Comparison of ENCODE assay signal across 8 cellular contexts in genomic region chr19:58558066-58558622, GRCh38. TPM values are rescaled to one million over a fixed set of nuclear protein-coding genes. Genes with fewer than 3 reads are reported as not detected.
DNase-seq lines count a peak whose midpoint lies in the region; ATAC-seq and TF ChIP-seq lines count a peak whose summit lies in the region.

Gene UBE2M, minus strand, starts transcription at chr19:58558611. Its CDS starts 230 bp downstream, at chr19:58558381.

- intact Hi-C loops in activated naive CD4-positive, alpha-beta T cell treated with anti-CD3 and anti-CD28 coated beads for 36 hours (cut with micrococcal nuclease) = loop anchor here (1.0 kb wide), 1 partner anchor 44 kb away; no protein-coding TSS in a partner anchor
- intact Hi-C loops in Right ventricle myocardium superior (cut with DNase I) = no loop called here

- H3K4me3 Mint-ChIP-seq in IgD-negative memory B cell = peak within 1 kb of the TSS; percentile 96 to 99 (median 98)
- peak within 1 kb of the TSS; percentile 90 for H3K4me3 Mint-ChIP-seq in activated naive CD4-positive, alpha-beta T cell treated with anti-CD3 and anti-CD28 coated beads for 36 hours

- in situ Hi-C loops in GM13976 (cut with MboI; ENCODE audit: low sequenced_read_pairs, unreplicated experiment) = no loop called here

- TF ChIP-seq CTCF in GM12865 (IDR thresholded peaks at IDR 0.05; ENCODE audit: insufficient read depth, low read depth, low read length, missing control alignments) = no peak
- no peak for TF ChIP-seq CTCF in GM13976 (IDR thresholded peaks at IDR 0.05; ENCODE audit: borderline replicate concordance, control extremely low read depth, extremely low read depth, insufficient read depth, missing control alignments)

- H3K27me3 Mint-ChIP-seq in IgD-negative memory B cell = no peaks in the 10 kb centered on the region
- H3K27me3 Mint-ChIP-seq in activated naive CD4-positive, alpha-beta T cell treated with anti-CD3 and anti-CD28 coated beads for 36 hours (ENCODE audit: low read depth) = no peaks in the 10 kb centered on the region

- peaks cover 27 to 44% (median 41%) of the 10 kb centered on the region in 3 donors for H3K4me1 Mint-ChIP-seq in IgD-negative memory B cell
- peaks cover 64% of the 10 kb centered on the region for H3K4me1 Mint-ChIP-seq in activated naive CD4-positive, alpha-beta T cell treated with anti-CD3 and anti-CD28 coated beads for 36 hours (ENCODE audit: low read depth)

- H3K4me3 ChIP-seq in GM12865 (ENCODE audit: low read depth, low read length) = peak within 1 kb of the TSS; percentile 81

- no peaks in the 10 kb centered on the region for H3K9me3 Mint-ChIP-seq in IgD-negative memory B cell
- no peaks in the 10 kb centered on the region for H3K9me3 Mint-ChIP-seq in activated naive CD4-positive, alpha-beta T cell treated with anti-CD3 and anti-CD28 coated beads for 36 hours

- H3K27ac Mint-ChIP-seq in IgD-negative memory B cell = peak within 1 kb of the TSS; percentile 98 to 100 (median 99)
- peak within 1 kb of the TSS; percentile 100 for H3K27ac Mint-ChIP-seq in activated naive CD4-positive, alpha-beta T cell treated with anti-CD3 and anti-CD28 coated beads for 36 hours

- no peak for DNase-seq in GM12865 (ENCODE audit: low read depth)
- peak; percentile 71 for DNase-seq in activated naive CD4-positive, alpha-beta T cell treated with anti-CD3 and anti-CD28 coated beads for 36 hours
- peak; percentile 81 for DNase-seq in Right ventricle myocardium superior
- no peak for DNase-seq in pulmonary artery endothelial cell (ENCODE audit: low read depth, low spot score)
- no peak for DNase-seq in NCI-H146 treated with DMSO at 0.1 percent for 48 hours (lab: John Stamatoyannopoulos, UW; ENCODE audit: unreplicated experiment)
- DNase-seq in GM13976 (ENCODE audit: low spot score) = no peak

- peaks cover 8% of the 10 kb centered on the region for H3K36me3 Mint-ChIP-seq in IgD-negative memory B cell
- peaks cover 34% of the 10 kb centered on the region for H3K36me3 Mint-ChIP-seq in activated naive CD4-positive, alpha-beta T cell treated with anti-CD3 and anti-CD28 coated beads for 36 hours (ENCODE audit: low read depth)

- CTCF ChIA-PET in activated naive CD4-positive, alpha-beta T cell treated with anti-CD3 and anti-CD28 coated beads for 36 hours (lab: Charles Lee) = no interaction called here

- ATAC-seq in Right ventricle myocardium superior (ENCODE audit: poor library complexity) = no peak
- ATAC-seq in GM19455 (IDR thresholded peaks at IDR 0.05; ENCODE audit: unreplicated experiment) = no peak

RNA-seq across cellular contexts. Expression of gene UBE2M, which starts in this region (rescaled TPM):
- 10.0 TPM for polyA plus RNA-seq in IgD-negative memory B cell
- total RNA-seq in activated naive CD4-positive, alpha-beta T cell treated with anti-CD3 and anti-CD28 coated beads for 36 hours = 10 to 100 TPM; 91.4 to 93.6 TPM
- total RNA-seq in Right ventricle myocardium superior (116 TPM), pulmonary artery endothelial cell (106 and 111 TPM in 2 replicates)

Comparison
In these comparisons a context has a peak if more than half of its experiments do, and no peak if none do; other contexts are left out.
1. DNase-seq: peak in activated naive CD4-positive, alpha-beta T cell treated with anti-CD3 and anti-CD28 coated beads for 36 hours (single experiment) and Right ventricle myocardium superior (single experiment); none in GM12865 (single experiment), pulmonary artery endothelial cell (single experiment), NCI-H146 treated with DMSO at 0.1 percent for 48 hours (single experiment) and GM13976 (single experiment).